10 cellular contexts compared by ENCODE assay signal in the genomic region with DNA sequence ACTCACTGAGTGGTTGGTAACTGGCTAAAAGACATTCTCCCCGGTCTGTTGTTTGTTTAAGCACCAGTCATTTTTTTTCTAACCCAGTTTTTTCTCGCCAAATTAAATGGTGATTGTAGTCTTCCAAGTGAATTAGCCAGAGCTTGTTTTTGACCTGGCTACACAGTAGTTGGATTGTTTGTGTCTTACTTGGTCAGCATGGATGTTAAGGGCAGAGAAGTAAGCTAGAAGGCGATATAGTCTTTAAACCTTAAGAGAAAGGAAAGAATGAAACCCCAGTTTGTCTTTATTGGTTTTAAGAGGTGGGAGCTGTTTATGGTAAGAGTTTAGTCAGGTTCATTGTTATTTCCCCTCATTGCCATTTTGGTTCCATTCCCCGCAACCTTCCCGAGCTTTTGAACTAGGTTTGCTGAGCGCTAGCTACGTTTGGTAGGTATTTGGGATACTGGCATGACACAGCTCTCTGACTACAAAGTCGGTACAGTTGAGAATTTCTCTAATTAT. TPM values are rescaled to one million over a fixed set of nuclear protein-coding genes. Genes with fewer than 3 reads are reported as not detected.
A peak's percentile ranks its signal among the peaks of the same experiment; 100 is the strongest.
DNase-seq lines count a peak whose midpoint lies in the region; ATAC-seq and TF ChIP-seq lines count a peak whose summit lies in the region.
"Had no signal": no experiment of that assay in that cellular context is flagged by ENCODE, and none has a peak within 500 bp of the region (broad histone marks: within the 10 kb centered on the region; RNA-seq: fewer than 3 reads in every experiment).

No MANE protein-coding gene starts in this region.

- peaks cover 6% of the 10 kb centered on the region for H3K9me3 Mint-ChIP-seq in activated CD4-positive, alpha-beta T cell treated with anti-CD3 and anti-CD28 coated beads, Interleukin-2, amount 10 ng/mL, durations not matched to agents 24 days and 14 days

- peak in 1 of 2 donors; percentile 13 for TF ChIP-seq CTCF in right atrium auricular region (IDR thresholded peaks at IDR 0.05)

- H3K4me1 ChIP-seq in right atrium auricular region (peaks cover 0 to 38% of the 10 kb centered on the region in 2 donors), mesodermal cell (ENCODE audit: control insufficient read depth, insufficient read depth, low read length, poor library complexity, severe bottlenecking) (peaks cover 23% of the 10 kb centered on the region)

- no peaks in the 10 kb centered on the region for H3K9me3 ChIP-seq in right atrium auricular region
- no peaks in the 10 kb centered on the region for H3K9me3 ChIP-seq in mesodermal cell (ENCODE audit: control insufficient read depth, low read length)

- no peaks in the 10 kb centered on the region for H3K27me3 Mint-ChIP-seq in activated CD4-positive, alpha-beta T cell treated with anti-CD3 and anti-CD28 coated beads, Interleukin-2, amount 10 ng/mL, durations not matched to agents 24 days and 14 days
- H3K27me3 Mint-ChIP-seq: naive B cell had no signal

- H3K4me3 ChIP-seq in right atrium auricular region: peak overlapping the region; percentile 59 to 62
- peak overlapping the region; percentile 79 for H3K4me3 ChIP-seq in mesodermal cell (ENCODE audit: extremely low read depth, insufficient read depth, low read length, poor library complexity, severe bottlenecking)

- H3K27ac ChIP-seq in right atrium auricular region: peak overlapping the region; percentile 72 to 79
- H3K27ac ChIP-seq in cingulate gyrus (ENCODE audit: low read depth, low read length): peak overlapping the region; percentile 12
- H3K27ac ChIP-seq in mesodermal cell (ENCODE audit: low read depth, low read length, severe bottlenecking): no peak overlapping the region

- H3K36me3 ChIP-seq in right atrium auricular region: no peaks in the 10 kb centered on the region
- peaks cover 31% of the 10 kb centered on the region for H3K36me3 ChIP-seq in mesodermal cell (ENCODE audit: control insufficient read depth, insufficient read depth, low read length)

- no peak overlapping the region for H3K27ac Mint-ChIP-seq in activated CD4-positive, alpha-beta T cell treated with anti-CD3 and anti-CD28 coated beads, Interleukin-2, amount 10 ng/mL, durations not matched to agents 24 days and 14 days

- DNase-seq in right atrium auricular region (ENCODE audit: low spot score): no peak
- no peak for DNase-seq in Right ventricle myocardium inferior (ENCODE audit: missing footprints)
- DNase-seq in OCI-M1 (lab: John Stamatoyannopoulos, UW): no peak
- no peak for DNase-seq in activated CD4-positive, alpha-beta T cell treated with anti-CD3 and anti-CD28 coated beads, Interleukin-2, amount 10 ng/mL, durations not matched to agents 24 days and 14 days
- DNase-seq in NCI-H187 treated with DMSO at 0.1 percent for 48 hours (lab: John Stamatoyannopoulos, UW): no peak
- DNase-seq: activated CD8-positive, alpha-beta memory T cell treated with anti-CD3 and anti-CD28 coated beads for 24 hours; naive B cell had no signal

- peaks cover 38% of the 10 kb centered on the region for H3K4me1 Mint-ChIP-seq in activated CD4-positive, alpha-beta T cell treated with anti-CD3 and anti-CD28 coated beads, Interleukin-2, amount 10 ng/mL, durations not matched to agents 24 days and 14 days

- H3K4me3 Mint-ChIP-seq in activated CD4-positive, alpha-beta T cell treated with anti-CD3 and anti-CD28 coated beads, Interleukin-2, amount 10 ng/mL, durations not matched to agents 24 days and 14 days: no peak overlapping the region
- H3K4me3 Mint-ChIP-seq: naive B cell had no signal

- intact Hi-C loops in Right ventricle myocardium inferior (cut with DNase I): loop anchor here (1.0 to 5.0 kb wide), 5 partner anchors 92 to 283 kb away; no protein-coding TSS in a partner anchor
- intact Hi-C loops in activated CD4-positive, alpha-beta T cell treated with anti-CD3 and anti-CD28 coated beads, Interleukin-2, amount 10 ng/mL, durations not matched to agents 24 days and 14 days (cut with micrococcal nuclease): loop anchor here (1.0 to 10.0 kb wide), 7 partner anchors 19 to 735 kb away; a partner anchor contains a TSS

- 14 to 25% methylated on average over 1 of the region's 8 CpGs for WGBS in mesodermal cell (ENCODE audit: insufficient coverage in 2 of 2), 2 experiments

- ATAC-seq in Right ventricle myocardium inferior (no peak), GM19467 (IDR thresholded peaks at IDR 0.05; ENCODE audit: unreplicated experiment) (no peak)

- H3K36me3 Mint-ChIP-seq in activated CD4-positive, alpha-beta T cell treated with anti-CD3 and anti-CD28 coated beads, Interleukin-2, amount 10 ng/mL, durations not matched to agents 24 days and 14 days (ENCODE audit: low read depth): peaks cover 24% of the 10 kb centered on the region

- no peaks in the 10 kb centered on the region for H3K27me3 ChIP-seq in right atrium auricular region

RNA-seq across cellular contexts. Expression of a gene that starts 2.5 kb away (rescaled TPM):
- 10 to 100 TPM; 47.5 to 50.4 TPM for total RNA-seq in right atrium auricular region
- total RNA-seq in Right ventricle myocardium inferior: 82.5 TPM
- polyA plus RNA-seq in mesodermal cell (2013, experiment 1 of 2): 163 TPM
- 152 TPM for polyA plus RNA-seq in mesodermal cell (2013, experiment 2 of 2)
- 41.2 and 42.6 TPM in 2 replicates for total RNA-seq in activated CD4-positive, alpha-beta T cell treated with anti-CD3 and anti-CD28 coated beads, Interleukin-2, amount 10 ng/mL, durations not matched to agents 24 days and 14 days
